ENCODE assay signal across 26 cellular contexts in genomic region chr2:11558206-11558886, GRCh38. TPM values are rescaled to one million over a fixed set of nuclear protein-coding genes. Genes with fewer than 3 reads are reported as not detected.
DNase-seq lines count a peak whose midpoint lies in the region; ATAC-seq and TF ChIP-seq lines count a peak whose summit lies in the region.
"Had no signal": no experiment of that assay in that cellular context is flagged by ENCODE, and none has a peak within 500 bp of the region (broad histone marks: within the 10 kb centered on the region; RNA-seq: fewer than 3 reads in every experiment).

No MANE protein-coding gene starts in this region.

- no peak for DNase-seq in left ventricle myocardium inferior
- DNase-seq in medulla oblongata (ENCODE audit: extremely low spot score) = no peak
- DNase-seq in MM.1S = no peak
- DNase-seq in NCI-H128 (lab: John Stamatoyannopoulos, UW; ENCODE audit: unreplicated experiment) = no peak
- DNase-seq: activated CD4-positive, CD25-positive, alpha-beta regulatory T cell; activated CD8-positive, alpha-beta T cell treated with anti-CD3 and anti-CD28 coated beads for 36 hours; activated naive CD4-positive, alpha-beta T cell treated with anti-CD3 and anti-CD28 coated beads, Interleukin-2, amount 10 ng/mL, durations not matched to agents 7 days and 5 days; activated T-cell treated with anti-CD3 and anti-CD28 coated beads, Interleukin-2, amount 50 U/mL, for 4 hours; anterior cingulate cortex; Caco-2; central memory CD4-positive, alpha-beta T cell; erythroblast; foreskin melanocyte; HCEC 1CT; NCI-H1436 treated with DMSO at 0.1 percent for 48 hours; NCI-H526; OCI-M1; stimulated activated CD4-positive, alpha-beta T cell treated with anti-CD3 and anti-CD28 coated beads, Interleukin-4, amount 100 ng/mL, for 4 hours; stomach had no signal

- H3K27me3 ChIP-seq in left ventricle myocardium inferior (ENCODE audit: low read depth) (no peaks in the 10 kb centered on the region), parathyroid adenoma (ENCODE audit: control insufficient read depth, insufficient read depth, low read length) (no peaks in the 10 kb centered on the region), MM.1S (replicated peaks; ENCODE audit: insufficient read depth, low read length) (no peaks in the 10 kb centered on the region)
- H3K27me3 ChIP-seq: dorsolateral prefrontal cortex, upper lobe of left lung had no signal

- no peak overlapping the region for H3K4me3 ChIP-seq in left ventricle myocardium inferior
- no peak overlapping the region for H3K4me3 ChIP-seq in parathyroid adenoma (ENCODE audit: low read depth, low read length)
- no peak overlapping the region for H3K4me3 ChIP-seq in MM.1S (ENCODE audit: low read length)
- H3K4me3 ChIP-seq: SJSA1, stomach, upper lobe of left lung had no signal

- H3K4me1 ChIP-seq in left ventricle myocardium inferior (peaks cover 32% of the 10 kb centered on the region), parathyroid adenoma (peaks cover 4% of the 10 kb centered on the region), MM.1S (ENCODE audit: low read length) (peaks cover 16% of the 10 kb centered on the region)
- H3K4me1 ChIP-seq: Caco-2, upper lobe of left lung had no signal

- ATAC-seq in SK-N-SH treated with all-trans-retinoic acid at 6 μM for 48 hours = peak; percentile 55; the same call in 1 of the 3 replicates
- ATAC-seq in GM19035 (IDR thresholded peaks at IDR 0.05; ENCODE audit: unreplicated experiment) = no peak
- ATAC-seq: activated CD8-positive, alpha-beta T cell treated with anti-CD3 and anti-CD28 coated beads for 36 hours; activated T-cell treated with anti-CD3 and anti-CD28 coated beads, Interleukin-2, amount 50 U/mL, for 4 hours had no signal

- H3K9ac ChIP-seq in parathyroid adenoma = no peak overlapping the region
- no peak overlapping the region for H3K9ac ChIP-seq in MM.1S (ENCODE audit: low read length)

- peak overlapping the region; percentile 62 for H2AFZ ChIP-seq in parathyroid adenoma
- H2AFZ ChIP-seq in MM.1S (ENCODE audit: low read length) = no peak overlapping the region

- H3K79me2 ChIP-seq in parathyroid adenoma (no peaks in the 10 kb centered on the region), MM.1S (ENCODE audit: low read length) (no peaks in the 10 kb centered on the region)

- no peaks in the 10 kb centered on the region for H3K9me2 ChIP-seq in MM.1S (replicated peaks; ENCODE audit: insufficient read depth, low read length)

- H3K9me3 ChIP-seq in left ventricle myocardium inferior (replicated peaks) (no peaks in the 10 kb centered on the region), parathyroid adenoma (ENCODE audit: control insufficient read depth, low read length) (no peaks in the 10 kb centered on the region), MM.1S (replicated peaks; ENCODE audit: insufficient read depth, low read length) (no peaks in the 10 kb centered on the region)
- H3K9me3 ChIP-seq: Caco-2, SJSA1, stomach, upper lobe of left lung had no signal

- no peak overlapping the region for H3K4me2 ChIP-seq in parathyroid adenoma (ENCODE audit: low read length)
- no peak overlapping the region for H3K4me2 ChIP-seq in MM.1S (ENCODE audit: low read depth, low read length)

- TF ChIP-seq CTCF in C4-2B (conservative IDR thresholded peaks at IDR 0.05) (no peak), left ventricle myocardium inferior (IDR thresholded peaks at IDR 0.05; ENCODE audit: borderline replicate concordance) (no peak), parathyroid adenoma (IDR thresholded peaks at IDR 0.05) (no peak), MM.1S (IDR thresholded peaks at IDR 0.05; ENCODE audit: low read length) (no peak)

- H4K20me1 ChIP-seq in MM.1S (ENCODE audit: insufficient read depth, low read length) = no peaks in the 10 kb centered on the region

- H3F3A ChIP-seq in MM.1S (ENCODE audit: insufficient read depth, low read length) = peaks cover 9% of the 10 kb centered on the region

- intact Hi-C loops in left ventricle myocardium inferior (cut with micrococcal nuclease) = no loop called here

- H3K36me3 ChIP-seq in left ventricle myocardium inferior (no peaks in the 10 kb centered on the region), parathyroid adenoma (ENCODE audit: control insufficient read depth, insufficient read depth, low read length) (no peaks in the 10 kb centered on the region), MM.1S (replicated peaks; ENCODE audit: insufficient read depth, low read length) (no peaks in the 10 kb centered on the region)
- H3K36me3 ChIP-seq: SJSA1, stomach, upper lobe of left lung had no signal

- H3K27ac ChIP-seq in C4-2B = peak overlapping the region; percentile 78
- peak overlapping the region; percentile 63 for H3K27ac ChIP-seq in left ventricle myocardium inferior (replicated peaks)
- H3K27ac ChIP-seq in parathyroid adenoma = no peak overlapping the region
- no peak overlapping the region for H3K27ac ChIP-seq in MM.1S (ENCODE audit: low read length)
- H3K27ac ChIP-seq: SJSA1, stomach, upper lobe of left lung had no signal

TF ChIP-seq in SK-N-SH treated with all-trans-retinoic acid at 6 μM for 48 hours, 23 proteins besides CTCF, POLR2A, EP300 and RAD21:
- TF ChIP-seq PPARA (CRISPR knock-in tag; IDR thresholded peaks at IDR 0.05; ENCODE audit: borderline replicate concordance) (no peak), ZNF565 (CRISPR knock-in tag; conservative IDR thresholded peaks at IDR 0.05; ENCODE audit: low read depth) (no peak), ESRRG (CRISPR knock-in tag; IDR thresholded peaks at IDR 0.05) (no peak)

RNA-seq across cellular contexts. Expression of gene GREB1, which starts 24.5 kb away (rescaled TPM):
- total RNA-seq in left ventricle myocardium inferior = 7.8 TPM
- total RNA-seq: SJSA1 had no signal

Comparison
In these comparisons a context has a peak if more than half of its experiments do, and no peak if none do; other contexts are left out.
1. H3K27ac ChIP-seq: peak in C4-2B (single experiment) and left ventricle myocardium inferior (single experiment); none in parathyroid adenoma (single experiment) and MM.1S (single experiment).